17 cellular contexts compared by ENCODE assay signal in genomic region chr6:14612016-14612415, GRCh38.
A peak's percentile ranks its signal among the peaks of the same experiment; 100 is the strongest.
DNase-seq lines count a peak whose midpoint lies in the region; ATAC-seq lines count a peak whose summit lies in the region.
"Had no signal": no experiment of that assay in that cellular context is flagged by ENCODE, and none has a peak within 500 bp of the region (broad histone marks: within the 10 kb centered on the region; RNA-seq: fewer than 3 reads in every experiment).

No MANE protein-coding gene starts in this region.

- peak overlapping the region; percentile 9 for H3K4me2 ChIP-seq in skeletal muscle satellite cell (ENCODE audit: low read length)

- H3K9me3 ChIP-seq in skeletal muscle satellite cell (replicated peaks; ENCODE audit: low read length) = no peaks in the 10 kb centered on the region
- H3K9me3 ChIP-seq: SJCRH30 had no signal

- H3K27me3 Mint-ChIP-seq in activated naive CD4-positive, alpha-beta T cell treated with anti-CD3 and anti-CD28 coated beads, Interleukin-2, amount 10 ng/mL, durations not matched to agents 7 days and 5 days = peaks cover 16% of the 10 kb centered on the region
- peaks cover 3% of the 10 kb centered on the region for H3K27me3 Mint-ChIP-seq in activated T-helper 2 cell treated with anti-CD3 and anti-CD28 coated beads, Interferon-gamma antibody, Interleukin-2, Interleukin-4, amounts not matched to agents 10 μg/mL and 5 μg/mL and 100 μg/mL, durations not matched to agents 14 hours and 24 hours and 36 hours (ENCODE audit: low read depth)

- H3K4me3 ChIP-seq in skeletal muscle satellite cell (ENCODE audit: low read length) = no peak overlapping the region
- H3K4me3 ChIP-seq: coronary artery, left ventricle myocardium inferior, SJCRH30 had no signal

- no peak overlapping the region for H3K4me3 Mint-ChIP-seq in activated naive CD4-positive, alpha-beta T cell treated with anti-CD3 and anti-CD28 coated beads, Interleukin-2, amount 10 ng/mL, durations not matched to agents 7 days and 5 days
- H3K4me3 Mint-ChIP-seq in activated T-helper 2 cell treated with anti-CD3 and anti-CD28 coated beads, Interferon-gamma antibody, Interleukin-2, Interleukin-4, amounts not matched to agents 10 μg/mL and 5 μg/mL and 100 μg/mL, durations not matched to agents 14 hours and 24 hours and 36 hours (ENCODE audit: low read depth) = no peak overlapping the region
- H3K4me3 Mint-ChIP-seq: activated T-cell treated with anti-CD3 and anti-CD28 coated beads, Interleukin-2, amount 50 U/mL, for 4 hours had no signal

- peak overlapping the region; percentile 13 for H3K27ac Mint-ChIP-seq in activated naive CD4-positive, alpha-beta T cell treated with anti-CD3 and anti-CD28 coated beads, Interleukin-2, amount 10 ng/mL, durations not matched to agents 7 days and 5 days
- H3K27ac Mint-ChIP-seq in activated naive CD4-positive, alpha-beta T cell treated with anti-CD3 and anti-CD28 coated beads, Interleukin-2, amount 50 U/mL, for 72 hours = no peak overlapping the region
- H3K27ac Mint-ChIP-seq in activated T-helper 2 cell treated with anti-CD3 and anti-CD28 coated beads, Interferon-gamma antibody, Interleukin-2, Interleukin-4, amounts not matched to agents 10 μg/mL and 5 μg/mL and 100 μg/mL, durations not matched to agents 14 hours and 24 hours and 36 hours = no peak overlapping the region

- no peak for ATAC-seq in activated naive CD4-positive, alpha-beta T cell treated with anti-CD3 and anti-CD28 coated beads, Interleukin-2, amount 50 U/mL, for 72 hours
- ATAC-seq in Right ventricle myocardium superior (ENCODE audit: poor library complexity) = no peak
- ATAC-seq: activated T-cell treated with anti-CD3 and anti-CD28 coated beads, Interleukin-2, amount 50 U/mL, for 4 hours had no signal

- no peaks in the 10 kb centered on the region for H3K4me1 Mint-ChIP-seq in activated naive CD4-positive, alpha-beta T cell treated with anti-CD3 and anti-CD28 coated beads, Interleukin-2, amount 10 ng/mL, durations not matched to agents 7 days and 5 days
- peaks cover 4% of the 10 kb centered on the region for H3K4me1 Mint-ChIP-seq in activated T-helper 2 cell treated with anti-CD3 and anti-CD28 coated beads, Interferon-gamma antibody, Interleukin-2, Interleukin-4, amounts not matched to agents 10 μg/mL and 5 μg/mL and 100 μg/mL, durations not matched to agents 14 hours and 24 hours and 36 hours (ENCODE audit: low read depth)

- CTCF ChIA-PET in activated naive CD4-positive, alpha-beta T cell treated with anti-CD3 and anti-CD28 coated beads, Interleukin-2, amount 10 ng/mL, durations not matched to agents 7 days and 5 days (lab: Charles Lee) = no interaction called here

- H3K36me3 ChIP-seq in skeletal muscle satellite cell (ENCODE audit: insufficient read depth, low read length) = no peaks in the 10 kb centered on the region
- H3K36me3 ChIP-seq: left ventricle myocardium inferior, SJCRH30 had no signal

- H3K36me3 Mint-ChIP-seq in activated naive CD4-positive, alpha-beta T cell treated with anti-CD3 and anti-CD28 coated beads, Interleukin-2, amount 10 ng/mL, durations not matched to agents 7 days and 5 days = no peaks in the 10 kb centered on the region
- peaks cover 8 to 18% of the 10 kb centered on the region in 2 donors for H3K36me3 Mint-ChIP-seq in activated naive CD4-positive, alpha-beta T cell treated with anti-CD3 and anti-CD28 coated beads, Interleukin-2, amount 50 U/mL, for 72 hours
- H3K36me3 Mint-ChIP-seq in activated T-helper 2 cell treated with anti-CD3 and anti-CD28 coated beads, Interferon-gamma antibody, Interleukin-2, Interleukin-4, amounts not matched to agents 10 μg/mL and 5 μg/mL and 100 μg/mL, durations not matched to agents 14 hours and 24 hours and 36 hours (ENCODE audit: low read depth) = peaks cover 3% of the 10 kb centered on the region

- peaks cover 9% of the 10 kb centered on the region for H3K4me1 ChIP-seq in skeletal muscle satellite cell (ENCODE audit: control insufficient read depth, insufficient read depth, low read length)
- H3K4me1 ChIP-seq: SJCRH30 had no signal

- no peaks in the 10 kb centered on the region for H3K27me3 ChIP-seq in skeletal muscle satellite cell (ENCODE audit: control insufficient read depth, insufficient read depth, low read length)
- H3K27me3 ChIP-seq: SJCRH30 had no signal

- peaks cover 10% of the 10 kb centered on the region for H3K9me3 Mint-ChIP-seq in activated naive CD4-positive, alpha-beta T cell treated with anti-CD3 and anti-CD28 coated beads, Interleukin-2, amount 10 ng/mL, durations not matched to agents 7 days and 5 days
- H3K9me3 Mint-ChIP-seq in activated naive CD4-positive, alpha-beta T cell treated with anti-CD3 and anti-CD28 coated beads, Interleukin-2, amount 50 U/mL, for 72 hours = peaks cover 0 to 15% of the 10 kb centered on the region in 2 donors
- peaks cover 22% of the 10 kb centered on the region for H3K9me3 Mint-ChIP-seq in activated T-helper 2 cell treated with anti-CD3 and anti-CD28 coated beads, Interferon-gamma antibody, Interleukin-2, Interleukin-4, amounts not matched to agents 10 μg/mL and 5 μg/mL and 100 μg/mL, durations not matched to agents 14 hours and 24 hours and 36 hours

- H3K9ac ChIP-seq in skeletal muscle satellite cell (ENCODE audit: low read depth, low read length) = no peak overlapping the region

- no peak for DNase-seq in activated naive CD4-positive, alpha-beta T cell treated with anti-CD3 and anti-CD28 coated beads, Interleukin-2, amount 10 ng/mL, durations not matched to agents 7 days and 5 days
- DNase-seq in activated naive CD4-positive, alpha-beta T cell treated with anti-CD3 and anti-CD28 coated beads, Interleukin-2, amount 50 U/mL, for 72 hours (ENCODE audit: low spot score in 2 of 2) = no peak
- DNase-seq in M059J (ENCODE audit: low read depth) (peak; percentile 57), fibroblast of gingiva (ENCODE audit: low read depth) (peak; percentile 5), nucleus accumbens (lab: John Stamatoyannopoulos, UW) (no peak), Right ventricle myocardium superior (no peak)
- no peak for DNase-seq in activated T-helper 2 cell treated with anti-CD3 and anti-CD28 coated beads, Interferon-gamma antibody, Interleukin-2, Interleukin-4, amounts not matched to agents 10 μg/mL and 5 μg/mL and 100 μg/mL, durations not matched to agents 14 hours and 24 hours and 36 hours (ENCODE audit: low spot score)
- DNase-seq: activated CD4-positive, alpha-beta T cell treated with anti-CD3 and anti-CD28 coated beads, Interleukin-2, amount 50 U/mL, for 1 hour; activated T-cell treated with anti-CD3 and anti-CD28 coated beads, Interleukin-2, amount 50 U/mL, for 4 hours; COR-L47; hypothalamus; left ventricle myocardium inferior; NCI-H1105; posterior cingulate gyrus; SJCRH30 had no signal

- intact Hi-C loops in activated T-helper 2 cell treated with anti-CD3 and anti-CD28 coated beads, Interferon-gamma antibody, Interleukin-2, Interleukin-4, amounts not matched to agents 10 μg/mL and 5 μg/mL and 100 μg/mL, durations not matched to agents 14 hours and 24 hours and 36 hours (cut with micrococcal nuclease) = no loop called here
- intact Hi-C loops in Right ventricle myocardium superior (cut with DNase I) = no loop called here

Comparison
In these comparisons a context has a peak if more than half of its experiments do, and no peak if none do; other contexts are left out.
1. DNase-seq: peak in M059J (single experiment) and fibroblast of gingiva (single experiment); none in activated naive CD4-positive, alpha-beta T cell treated with anti-CD3 and anti-CD28 coated beads, Interleukin-2, amount 10 ng/mL, durations not matched to agents 7 days and 5 days (single experiment), activated naive CD4-positive, alpha-beta T cell treated with anti-CD3 and anti-CD28 coated beads, Interleukin-2, amount 50 U/mL, for 72 hours (0 of 2), nucleus accumbens (0 of 56), activated T-helper 2 cell treated with anti-CD3 and anti-CD28 coated beads, Interferon-gamma antibody, Interleukin-2, Interleukin-4, amounts not matched to agents 10 μg/mL and 5 μg/mL and 100 μg/mL, durations not matched to agents 14 hours and 24 hours and 36 hours (single experiment) and Right ventricle myocardium superior (single experiment).